Comparison of ENCODE assay signal across 11 cellular contexts in the genomic region with DNA sequence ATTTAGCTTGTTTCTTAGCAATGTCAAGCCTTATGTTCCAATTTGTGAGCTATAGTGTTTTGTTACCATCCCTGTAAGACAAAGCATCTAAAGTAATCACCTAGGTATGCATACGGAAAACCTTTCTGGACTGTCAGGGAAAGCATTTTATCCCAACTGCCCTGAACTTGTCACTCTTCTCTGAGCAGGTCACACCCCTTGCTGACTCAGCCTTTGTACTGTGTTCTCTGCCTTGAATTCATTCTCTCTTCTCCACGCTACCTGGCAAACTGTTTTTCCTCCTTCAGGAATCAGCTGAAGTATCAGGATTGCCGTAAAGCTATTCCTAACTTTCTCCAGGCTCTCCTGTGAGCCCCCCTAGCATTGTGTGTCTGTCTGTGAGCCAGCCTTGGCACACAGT. TPM values are rescaled to one million over a fixed set of nuclear protein-coding genes. Genes with fewer than 3 reads are reported as not detected.
DNase-seq lines count a peak whose midpoint lies in the region; ATAC-seq, FAIRE-seq and TF ChIP-seq lines count a peak whose summit lies in the region.
"Had no signal": no experiment of that assay in that cellular context is flagged by ENCODE, and none has a peak within 500 bp of the region (broad histone marks: within the 10 kb centered on the region; RNA-seq: fewer than 3 reads in every experiment).

No MANE protein-coding gene starts in this region.

- H3K9me3 ChIP-seq in K562 (replicated peaks; ENCODE audit: control insufficient read depth, insufficient read depth, low read depth, low read length) (no peaks in the 10 kb centered on the region), stomach smooth muscle (ENCODE audit: control insufficient read depth in 2 of 2, low read length in 2 of 2) (no peaks in the 10 kb centered on the region), T-helper 17 cell (ENCODE audit: control insufficient read depth, low read length, poor library complexity, severe bottlenecking) (no peaks in the 10 kb centered on the region)

- 0% methylated on average over 3 of the region's 3 CpGs for WGBS in K562 (ENCODE audit: insufficient coverage, low coverage, missing lambda C conversion rate)

- no peak overlapping the region for H3K4me3 Mint-ChIP-seq in T-helper 17 cell
- H3K4me3 Mint-ChIP-seq: IgD-negative memory B cell had no signal

- FAIRE-seq in K562 (lab: Jason Lieb, UNC): no peak

- H3K79me2 ChIP-seq in K562 (ENCODE audit: control insufficient read depth, insufficient read depth, low read length): no peaks in the 10 kb centered on the region

- H3K27ac ChIP-seq in K562 (ENCODE audit: extremely low read depth, low read depth, low read length): no peak overlapping the region
- H3K27ac ChIP-seq in stomach smooth muscle (ENCODE audit: low read length): no peak overlapping the region

- no peak for TF ChIP-seq EP300 in K562 (IDR thresholded peaks at IDR 0.05; ENCODE audit: low read length)

- TF ChIP-seq POLR2A in K562 (conservative IDR thresholded peaks at IDR 0.05): no peak

- H4K20me1 ChIP-seq in K562 (replicated peaks; ENCODE audit: control insufficient read depth, insufficient read depth, low read length): no peaks in the 10 kb centered on the region

- H3K4me3 ChIP-seq in K562 (no peak overlapping the region), stomach smooth muscle (ENCODE audit: low read length in 2 of 2) (peak overlapping the region; percentile 9 to 17)

- no peak for TF ChIP-seq RAD21 in K562 (CRISPR knock-in tag; conservative IDR thresholded peaks at IDR 0.05 in 1 of 2, IDR thresholded peaks at IDR 0.05 in 1 of 2)

- no peak overlapping the region for H3K9ac ChIP-seq in K562 (ENCODE audit: insufficient read depth in 1 of 2, low read depth in 2 of 2, low read length in 2 of 2)
- H3K9ac ChIP-seq in stomach smooth muscle (ENCODE audit: low read length in 2 of 2): peak overlapping the region in 1 of 2 donors; percentile 42

- DNase-seq in LoVo (ENCODE audit: low spot score) (peak; percentile 28), K562 (ENCODE audit: extremely low read depth in 1 of 4, low spot score in 3 of 4) (no peak), left lobe of liver (ENCODE audit: low spot score) (no peak), T-helper 17 cell (no peak)
- DNase-seq: activated CD4-positive, alpha-beta T cell treated with anti-CD3 and anti-CD28 coated beads for 1 hour; SIG-M5; stimulated activated CD4-positive, alpha-beta T cell treated with anti-CD3 and anti-CD28 coated beads, Interleukin-1b, Interleukin-23, amount 100 ng/mL, for 48 hours had no signal

- H3K4me1 Mint-ChIP-seq in T-helper 17 cell: no peaks in the 10 kb centered on the region
- H3K4me1 Mint-ChIP-seq: IgD-negative memory B cell had no signal

- POLR2A ChIA-PET in K562 (lab: Yijun Ruan, JAX): no interaction called here

- CTCF ChIA-PET in K562 (lab: Yijun Ruan, JAX; ENCODE audit: low intra/inter-chr PET ratio): no interaction called here

- in situ Hi-C loops in K562 (cut with MboI): loop anchor here (10.0 kb wide), 1 partner anchor 1198 kb away; no protein-coding TSS in a partner anchor

- H3K27ac Mint-ChIP-seq in T-helper 17 cell: no peak overlapping the region
- H3K27ac Mint-ChIP-seq: IgD-negative memory B cell had no signal

- ATAC-seq in K562 (peak; percentile 46; the same call in 2 of the 3 replicates), left lobe of liver (peak; percentile 69), T-helper 17 cell (no peak), HG02973 (IDR thresholded peaks at IDR 0.05; ENCODE audit: unreplicated experiment) (no peak), HG03342 (IDR thresholded peaks at IDR 0.05; ENCODE audit: unreplicated experiment) (no peak)

- H3K36me3 ChIP-seq in K562 (ENCODE audit: control insufficient read depth, insufficient read depth, low read length) (no peaks in the 10 kb centered on the region), stomach smooth muscle (ENCODE audit: control insufficient read depth in 2 of 2, insufficient read depth in 2 of 2, low read length in 2 of 2) (peaks cover 0 to 4% of the 10 kb centered on the region in 2 donors)

- BruUV-seq in K562 (replicated peaks; lab: Mats Ljungman, UMichigan): no TSS peak

- peaks cover 0 to 10% of the 10 kb centered on the region in 2 experiments; a peak in 2 of 5 replicates for H3K27me3 ChIP-seq in K562 (ENCODE audit: control insufficient read depth in 2 of 2, insufficient read depth in 2 of 2, low read length in 2 of 2)
- no peaks in the 10 kb centered on the region for H3K27me3 ChIP-seq in stomach smooth muscle (ENCODE audit: control insufficient read depth in 1 of 2, insufficient read depth in 2 of 2, low read length in 2 of 2)

- H3K9me1 ChIP-seq in K562 (ENCODE audit: control insufficient read depth, insufficient read depth, low read length): no peaks in the 10 kb centered on the region

- no peak overlapping the region for H3K4me2 ChIP-seq in K562 (ENCODE audit: insufficient read depth, low read length)

- H2AFZ ChIP-seq in K562 (ENCODE audit: low read depth, low read length): peak overlapping the region; percentile 30; the same call in 1 of the 2 replicates

- H3K4me1 ChIP-seq in K562 (replicated peaks in 1 of 2; ENCODE audit: control insufficient read depth in 2 of 2, insufficient read depth in 2 of 2, low read length in 2 of 2) (no peaks in the 10 kb centered on the region), stomach smooth muscle (ENCODE audit: control insufficient read depth, insufficient read depth, low read length) (peaks cover 72% of the 10 kb centered on the region)

- TF ChIP-seq CTCF in K562 (IDR thresholded peaks at IDR 0.05 in 2 of 3, conservative IDR thresholded peaks at IDR 0.05 in 1 of 3; ENCODE audit: insufficient read depth in 2 of 3, low read depth in 1 of 3, low read length in 3 of 3): no peak

- no peaks in the 10 kb centered on the region for H3K36me3 Mint-ChIP-seq in T-helper 17 cell (ENCODE audit: low read depth)
- H3K36me3 Mint-ChIP-seq: IgD-negative memory B cell had no signal

- H3K27me3 Mint-ChIP-seq in T-helper 17 cell: no peaks in the 10 kb centered on the region

- intact Hi-C loops in K562 (cut with micrococcal nuclease): loop anchor here (10.0 kb wide), 1 partner anchor 518 kb away; no protein-coding TSS in a partner anchor

TF ChIP-seq in K562, 482 proteins besides CTCF, POLR2A, EP300 and RAD21 (continues in another document):
- TF ChIP-seq MAFF (IDR thresholded peaks at IDR 0.05; ENCODE audit: low read length) (peak; percentile 22; the same call in 1 of the 2 replicates), TBL1XR1 (IDR thresholded peaks at IDR 0.05; ENCODE audit: low read length in 2 of 2) (no peak), MIER1 (IDR thresholded peaks at IDR 0.05; ENCODE audit: low read depth) (no peak), TGIF2 (CRISPR knock-in tag; IDR thresholded peaks at IDR 0.05) (no peak), MAFG (tag; conservative IDR thresholded peaks at IDR 0.05) (peak; percentile 45; the same call in 1 of the 2 replicates)
- TF ChIP-seq, protein P1, sequence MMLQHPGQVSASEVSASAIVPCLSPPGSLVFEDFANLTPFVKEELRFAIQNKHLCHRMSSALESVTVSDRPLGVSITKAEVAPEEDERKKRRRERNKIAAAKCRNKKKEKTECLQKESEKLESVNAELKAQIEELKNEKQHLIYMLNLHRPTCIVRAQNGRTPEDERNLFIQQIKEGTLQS (IDR thresholded peaks at IDR 0.05): no peak
- TF ChIP-seq, protein P1 (CRISPR knock-in tag; conservative IDR thresholded peaks at IDR 0.05): no peak
- TF ChIP-seq, protein P2, sequence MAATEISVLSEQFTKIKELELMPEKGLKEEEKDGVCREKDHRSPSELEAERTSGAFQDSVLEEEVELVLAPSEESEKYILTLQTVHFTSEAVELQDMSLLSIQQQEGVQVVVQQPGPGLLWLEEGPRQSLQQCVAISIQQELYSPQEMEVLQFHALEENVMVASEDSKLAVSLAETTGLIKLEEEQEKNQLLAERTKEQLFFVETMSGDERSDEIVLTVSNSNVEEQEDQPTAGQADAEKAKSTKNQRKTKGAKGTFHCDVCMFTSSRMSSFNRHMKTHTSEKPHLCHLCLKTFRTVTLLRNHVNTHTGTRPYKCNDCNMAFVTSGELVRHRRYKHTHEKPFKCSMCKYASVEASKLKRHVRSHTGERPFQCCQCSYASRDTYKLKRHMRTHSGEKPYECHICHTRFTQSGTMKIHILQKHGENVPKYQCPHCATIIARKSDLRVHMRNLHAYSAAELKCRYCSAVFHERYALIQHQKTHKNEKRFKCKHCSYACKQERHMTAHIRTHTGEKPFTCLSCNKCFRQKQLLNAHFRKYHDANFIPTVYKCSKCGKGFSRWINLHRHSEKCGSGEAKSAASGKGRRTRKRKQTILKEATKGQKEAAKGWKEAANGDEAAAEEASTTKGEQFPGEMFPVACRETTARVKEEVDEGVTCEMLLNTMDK (IDR thresholded peaks at IDR 0.05; ENCODE audit: borderline replicate concordance, insufficient read depth, low read depth, low read length, poor library complexity, severe bottlenecking): no peak

RNA-seq across cellular contexts. Expression of a gene that starts 54.2 kb away (rescaled TPM):
- 0.58 and 0.65 TPM in 2 replicates for total RNA-seq in K562 (2011; cell fraction: chromatin; rRNA removed; ENCODE audit: low replicate concordance)
- 0.13 and 0.17 TPM in 2 replicates for total RNA-seq in K562 (2011; cell fraction: nucleolus; rRNA removed)
- 0.66 and 0.84 TPM in 2 replicates for total RNA-seq in K562 (2011; cell fraction: nucleoplasm; rRNA removed)
- total RNA-seq in K562 (2014; rRNA removed) (0.09 and 0.20 TPM in 2 replicates), K562 (2014; rRNA removed; fragmentation: Illumina TruSeq; extraction: Trizol) (0.22 and 0.25 TPM in 2 replicates), K562 (2015; rRNA removed; fragmentation: Illumina TruSeq; extraction: Trizol) (0.04 and 0.07 TPM in 2 replicates), K562 (2021) (0.54 and 0.62 TPM in 2 replicates), left lobe of liver (9.5 TPM), T-helper 17 cell (10 to 100 TPM in 1 of 2 donors, under 1 TPM in 1; 0.80 to 16.6 TPM)
- polyA plus RNA-seq in K562 (2011; rRNA removed) (0.17 and 0.32 TPM in 2 replicates), K562 (2014; fragmentation: Illumina TruSeq; extraction: Trizol) (0.33 and 0.56 TPM in 2 replicates), K562 (2014; fragmentation: Nextera tagmentation; extraction: Ambion mirVana) (under 1 TPM; 0.03 TPM), K562 (2014; rRNA removed) (0.53 and 1.3 TPM in 2 replicates)
- polyA plus RNA-seq in K562 (2011; cell fraction: cytosol; rRNA removed): 0.22 and 0.30 TPM in 2 replicates
- polyA plus RNA-seq in K562 (2011; cell fraction: nucleus; rRNA removed): 0.13 and 0.59 TPM in 2 replicates
- polyA plus RNA-seq in K562 (2012): 0.18 and 0.55 TPM in 2 replicates
- 0.67 and 0.75 TPM in 2 replicates for polyA minus RNA-seq in K562 (2011; rRNA and poly(A)+ RNA removed)
- polyA minus RNA-seq in K562 (2011; cell fraction: cytosol; rRNA and poly(A)+ RNA removed): 0.27 and 0.57 TPM in 2 replicates
- 0.67 and 1.3 TPM in 2 replicates for polyA minus RNA-seq in K562 (2011; cell fraction: nucleus; rRNA and poly(A)+ RNA removed)

Comparison
In these comparisons a context has a peak if more than half of its experiments do, and no peak if none do; other contexts are left out.
1. ATAC-seq: peak in K562 (single experiment) and left lobe of liver (single experiment); none in T-helper 17 cell (single experiment), HG02973 (single experiment) and HG03342 (single experiment).